Comparison of ENCODE assay signal across 17 cellular contexts in the genomic region with DNA sequence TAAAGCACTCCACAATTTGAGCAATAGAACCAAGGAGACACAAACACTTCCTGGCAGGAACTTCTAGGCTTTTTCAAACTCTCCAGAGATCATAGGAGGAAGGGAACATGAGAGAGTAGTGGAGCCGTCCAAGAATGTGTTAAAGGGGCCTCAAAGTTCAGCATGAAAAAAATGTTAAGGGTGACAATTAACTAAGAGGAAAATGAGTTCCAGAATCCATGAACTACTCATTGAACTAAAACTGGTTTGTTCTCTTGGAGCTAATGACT.
"Had no signal": no experiment of that assay in that cellular context is flagged by ENCODE, and none has a peak within 500 bp of the region (broad histone marks: within the 10 kb centered on the region; RNA-seq: fewer than 3 reads in every experiment).

No MANE protein-coding gene starts in this region.

- H3K27ac ChIP-seq: foreskin keratinocyte, neutrophil, parathyroid adenoma, VCaP had no signal

- DNase-seq: activated CD4-positive, CD25-positive, alpha-beta regulatory T cell treated with anti-CD3 and anti-CD28 coated beads, Interleukin-2, amount 50 U/mL, for 72 hours; activated CD8-positive, alpha-beta memory T cell treated with anti-CD3 and anti-CD28 coated beads for 24 hours; activated CD8-positive, alpha-beta memory T cell treated with anti-CD3 and anti-CD28 coated beads, Interleukin-2, amount 50 U/mL, for 48 hours; activated effector memory CD4-positive, alpha-beta T cell treated with Interleukin-2 at 50 U/mL for 16 hours; activated T-cell treated with anti-CD3 and anti-CD28 coated beads, Interleukin-2, amount 50 U/mL, for 48 hours; effector memory CD8-positive, alpha-beta T cell; hippocampal formation; islet precursor cell; naive thymus-derived CD8-positive, alpha-beta T cell; stimulated activated naive B cell treated with anti-CD40 and anti-IgM and Interleukin-4, amounts not matched to agents 10 μg/mL and 1 μg/mL and 100 μg/mL, for 72 hours; T-helper 17 cell had no signal

- H3K9ac ChIP-seq: parathyroid adenoma had no signal

- H2AFZ ChIP-seq: parathyroid adenoma had no signal

- H3K9me3 ChIP-seq: neutrophil had no signal

- H3K27me3 ChIP-seq: foreskin keratinocyte had no signal

- H3K79me2 ChIP-seq: parathyroid adenoma had no signal

- FAIRE-seq: astrocyte, urothelium cell line had no signal

- H3K4me1 ChIP-seq: parathyroid adenoma had no signal

- ATAC-seq: effector memory CD8-positive, alpha-beta T cell; foreskin keratinocyte; naive thymus-derived CD8-positive, alpha-beta T cell; stimulated activated naive B cell treated with anti-CD40 and anti-IgM and Interleukin-4, amounts not matched to agents 10 μg/mL and 1 μg/mL and 100 μg/mL, for 72 hours; T-helper 17 cell had no signal

- H3K36me3 ChIP-seq: neutrophil had no signal
